Comparison of ENCODE assay signal across 1 cellular context in the genomic region with DNA sequence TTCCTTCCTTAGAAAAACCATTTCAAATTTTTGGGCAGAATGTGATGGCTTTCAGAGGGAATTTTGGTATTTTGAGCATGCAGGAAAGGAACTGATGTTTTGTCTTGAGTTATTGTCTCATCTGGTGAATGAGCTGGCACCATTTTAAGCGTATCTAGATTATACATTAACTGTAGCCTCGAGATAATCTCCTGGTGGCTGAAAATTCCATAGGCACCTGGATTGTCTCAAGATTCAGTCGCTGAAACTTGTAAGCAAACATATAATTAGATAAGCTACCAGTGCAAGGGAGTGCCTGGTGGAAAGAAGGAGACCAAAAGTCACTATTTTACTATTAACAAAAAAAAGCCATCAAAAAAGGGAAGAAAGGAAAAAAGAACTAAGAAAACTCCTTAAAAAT.
TF ChIP-seq lines count a peak whose summit lies in the region.

No MANE protein-coding gene starts in this region.

TF ChIP-seq in SK-N-SH treated with all-trans-retinoic acid at 6 μM for 48 hours, 23 proteins besides CTCF, POLR2A, EP300 and RAD21 (continued from another document):
- TF ChIP-seq OSR1 (CRISPR knock-in tag; IDR thresholded peaks at IDR 0.05), result no peak
TF ChIP-seq in SK-N-SH treated with all-trans-retinoic acid at 6 μM for 48 hours: peak in this region for 2.
